ENCODE assay signal across 9 cellular contexts in genomic region chr1:234845097-234845660, GRCh38.
DNase-seq lines count a peak whose midpoint lies in the region; ATAC-seq, FAIRE-seq and TF ChIP-seq lines count a peak whose summit lies in the region.
"Had no signal": no experiment of that assay in that cellular context is flagged by ENCODE, and none has a peak within 500 bp of the region (broad histone marks: within the 10 kb centered on the region; RNA-seq: fewer than 3 reads in every experiment).

No MANE protein-coding gene starts in this region.

- H3K4me3 Mint-ChIP-seq in T-helper 1 cell treated with Interleukin-12 subunit alpha and Interleukin-12 subunit beta and Interleukin-4 antibody, amounts not matched to agents 30 μg/mL and 1 μg/mL, for 36 hours, result peak overlapping the region; percentile 72
- H3K4me3 Mint-ChIP-seq in activated naive CD8-positive, alpha-beta T cell treated with anti-CD3 and anti-CD28 coated beads, Interleukin-2, amount 10 ng/mL, durations not matched to agents 7 days and 5 days, result peak overlapping the region; percentile 78
- H3K4me3 Mint-ChIP-seq: neural crest cell had no signal

- no peaks in the 10 kb centered on the region for H3K27me3 ChIP-seq in pancreas

- ATAC-seq in activated naive CD8-positive, alpha-beta T cell treated with anti-CD3 and anti-CD28 coated beads, Interleukin-2, amount 10 ng/mL, durations not matched to agents 7 days and 5 days (ENCODE audit: low read depth), result peak; percentile 30
- ATAC-seq in pancreas (peak; percentile 49 to 82 (median 56)), left lobe of liver (no peak), HG03159 (IDR thresholded peaks at IDR 0.05; ENCODE audit: unreplicated experiment) (no peak)

- no peaks in the 10 kb centered on the region for H3K9me3 ChIP-seq in pancreas

- POLR2A ChIA-PET in activated naive CD8-positive, alpha-beta T cell treated with anti-CD3 and anti-CD28 coated beads, Interleukin-2, amount 10 ng/mL, durations not matched to agents 7 days and 5 days (lab: Charles Lee), result interaction anchor here (0.7 to 6.2 kb wide), 11 partner anchors 13 to 245 kb away, joined by 3 to 56 read pairs (median 4); partner anchors contain the start of gene IRF2BP2

- intact Hi-C loops in pancreas (cut with DNase I), result no loop called here

- H3K4me3 ChIP-seq in GM08714 (ENCODE audit: low read length), result peak overlapping the region; percentile 9; the same call in 1 of the 2 replicates
- H3K4me3 ChIP-seq in pancreas, result no peak overlapping the region

- H3K27ac ChIP-seq in pancreas, result peak overlapping the region in 1 of 4 donors; percentile 40

- H3K27ac Mint-ChIP-seq in T-helper 1 cell treated with Interleukin-12 subunit alpha and Interleukin-12 subunit beta and Interleukin-4 antibody, amounts not matched to agents 30 μg/mL and 1 μg/mL, for 36 hours, result peak overlapping the region; percentile 91
- H3K27ac Mint-ChIP-seq in activated naive CD8-positive, alpha-beta T cell treated with anti-CD3 and anti-CD28 coated beads, Interleukin-2, amount 10 ng/mL, durations not matched to agents 7 days and 5 days, result peak overlapping the region; percentile 93

- WGBS in pancreas, 2 donors, result 46 to 56% methylated on average over 5 of the region's 5 CpGs

- H3K36me3 ChIP-seq in pancreas, result no peaks in the 10 kb centered on the region

- no peak for FAIRE-seq in pancreas (lab: Jason Lieb, UNC)

- H3K4me1 Mint-ChIP-seq in T-helper 1 cell treated with Interleukin-12 subunit alpha and Interleukin-12 subunit beta and Interleukin-4 antibody, amounts not matched to agents 30 μg/mL and 1 μg/mL, for 36 hours (ENCODE audit: low read depth), result peaks cover 83% of the 10 kb centered on the region
- H3K4me1 Mint-ChIP-seq in activated naive CD8-positive, alpha-beta T cell treated with anti-CD3 and anti-CD28 coated beads, Interleukin-2, amount 10 ng/mL, durations not matched to agents 7 days and 5 days, result peaks cover 77% of the 10 kb centered on the region

- H3K27me3 Mint-ChIP-seq in T-helper 1 cell treated with Interleukin-12 subunit alpha and Interleukin-12 subunit beta and Interleukin-4 antibody, amounts not matched to agents 30 μg/mL and 1 μg/mL, for 36 hours (ENCODE audit: low read depth), result no peaks in the 10 kb centered on the region
- H3K27me3 Mint-ChIP-seq in activated naive CD8-positive, alpha-beta T cell treated with anti-CD3 and anti-CD28 coated beads, Interleukin-2, amount 10 ng/mL, durations not matched to agents 7 days and 5 days, result no peaks in the 10 kb centered on the region

- DNase-seq in activated naive CD8-positive, alpha-beta T cell treated with anti-CD3 and anti-CD28 coated beads, Interleukin-2, amount 10 ng/mL, durations not matched to agents 7 days and 5 days, result no peak
- DNase-seq in pancreas, result no peak
- DNase-seq in left lobe of liver (ENCODE audit: low spot score), result no peak
- DNase-seq in SHP77 (lab: John Stamatoyannopoulos, UW), result no peak
- DNase-seq in erythroblast (lab: John Stamatoyannopoulos, UW), result no peak

- peaks cover 0 to 8% (median 0%) of the 10 kb centered on the region in 3 donors for H3K4me1 ChIP-seq in pancreas

- no peak for TF ChIP-seq POLR2A in erythroblast (IDR thresholded peaks at IDR 0.05; ENCODE audit: low read length)

- no peak for TF ChIP-seq CTCF in pancreas (IDR thresholded peaks at IDR 0.05)

- H3K36me3 Mint-ChIP-seq in T-helper 1 cell treated with Interleukin-12 subunit alpha and Interleukin-12 subunit beta and Interleukin-4 antibody, amounts not matched to agents 30 μg/mL and 1 μg/mL, for 36 hours (ENCODE audit: low read depth), result no peaks in the 10 kb centered on the region
- H3K36me3 Mint-ChIP-seq in activated naive CD8-positive, alpha-beta T cell treated with anti-CD3 and anti-CD28 coated beads, Interleukin-2, amount 10 ng/mL, durations not matched to agents 7 days and 5 days, result peaks cover 1% of the 10 kb centered on the region

- H3K9me3 Mint-ChIP-seq in T-helper 1 cell treated with Interleukin-12 subunit alpha and Interleukin-12 subunit beta and Interleukin-4 antibody, amounts not matched to agents 30 μg/mL and 1 μg/mL, for 36 hours, result no peaks in the 10 kb centered on the region
- no peaks in the 10 kb centered on the region for H3K9me3 Mint-ChIP-seq in activated naive CD8-positive, alpha-beta T cell treated with anti-CD3 and anti-CD28 coated beads, Interleukin-2, amount 10 ng/mL, durations not matched to agents 7 days and 5 days
- H3K9me3 Mint-ChIP-seq: neural crest cell had no signal

Comparison
In these comparisons a context has a peak if more than half of its experiments do, and no peak if none do; other contexts are left out.
1. ATAC-seq: peak in activated naive CD8-positive, alpha-beta T cell treated with anti-CD3 and anti-CD28 coated beads, Interleukin-2, amount 10 ng/mL, durations not matched to agents 7 days and 5 days (single experiment) and pancreas (4 of 4); none in left lobe of liver (single experiment) and HG03159 (single experiment).